ENCODE assay signal across 11 cellular contexts in genomic region chr4:39319678-39320077, GRCh38. TPM values are rescaled to one million over a fixed set of nuclear protein-coding genes. Genes with fewer than 3 reads are reported as not detected.
A peak's percentile ranks its signal among the peaks of the same experiment; 100 is the strongest.
DNase-seq lines count a peak whose midpoint lies in the region; ATAC-seq and TF ChIP-seq lines count a peak whose summit lies in the region.
"Had no signal": no experiment of that assay in that cellular context is flagged by ENCODE, and none has a peak within 500 bp of the region (broad histone marks: within the 10 kb centered on the region; RNA-seq: fewer than 3 reads in every experiment).

No MANE protein-coding gene starts in this region.

- POLR2A ChIA-PET in activated CD4-positive, alpha-beta memory T cell treated with anti-CD3 and anti-CD28 coated beads for 36 hours (lab: Charles Lee) = no interaction called here
- POLR2A ChIA-PET in activated CD4-positive, alpha-beta memory T cell treated with anti-CD3 and anti-CD28 coated beads, Interleukin-2, amount 10 ng/mL, durations not matched to agents 7 days and 5 days (lab: Charles Lee) = no interaction called here
- POLR2A ChIA-PET in SK-N-SH (lab: Yijun Ruan, JAX) = no interaction called here

- no peaks in the 10 kb centered on the region for H3K9me2 ChIP-seq in SK-N-SH

- CTCF ChIA-PET in activated CD4-positive, alpha-beta memory T cell treated with anti-CD3 and anti-CD28 coated beads for 36 hours (lab: Charles Lee) = no interaction called here
- CTCF ChIA-PET in activated CD4-positive, alpha-beta memory T cell treated with anti-CD3 and anti-CD28 coated beads, Interleukin-2, amount 10 ng/mL, durations not matched to agents 7 days and 5 days (lab: Charles Lee) = no interaction called here
- CTCF ChIA-PET in SK-N-SH (lab: Yijun Ruan, JAX) = no interaction called here

- H3K36me3 ChIP-seq in SK-N-SH (replicated peaks in 1 of 2; ENCODE audit: control insufficient read depth in 1 of 2, insufficient read depth in 2 of 2, low read length in 1 of 2) = peaks cover 40 to 45% of the 10 kb centered on the region in 2 experiments
- H3K36me3 ChIP-seq in fibroblast of lung (ENCODE audit: control insufficient read depth, insufficient read depth, low read length) = peaks cover 3% of the 10 kb centered on the region

- no peak overlapping the region for H3K4me3 ChIP-seq in SK-N-SH (ENCODE audit: low read depth in 2 of 2, low read length in 1 of 2)
- no peak overlapping the region for H3K4me3 ChIP-seq in fibroblast of lung (replicated peaks in 1 of 4; ENCODE audit: control extremely low read depth in 1 of 4, insufficient read depth in 1 of 4, low read depth in 3 of 4, low read length in 4 of 4)
- H3K4me3 ChIP-seq: right lobe of liver had no signal

- peak overlapping the region in 1 of 2 experiments; percentile 82; a peak in 2 of 4 replicates for H3K27ac ChIP-seq in SK-N-SH (ENCODE audit: low read depth in 2 of 2, low read length in 1 of 2)
- peak overlapping the region; percentile 14 for H3K27ac ChIP-seq in fibroblast of lung (ENCODE audit: insufficient read depth, low read length)
- H3K27ac ChIP-seq: right lobe of liver had no signal

- TF ChIP-seq EP300 in SK-N-SH (IDR thresholded peaks at IDR 0.05; ENCODE audit: borderline replicate concordance in 1 of 2, low read depth in 1 of 2, low read length in 1 of 2) = peak in 1 of 2 experiments; percentile 59; a peak in 1 of 4 replicates

- H3K27me3 ChIP-seq in SK-N-SH (ENCODE audit: insufficient read depth) = no peaks in the 10 kb centered on the region
- no peaks in the 10 kb centered on the region for H3K27me3 ChIP-seq in fibroblast of lung (ENCODE audit: control insufficient read depth, insufficient read depth, low read length)
- H3K27me3 ChIP-seq: right lobe of liver had no signal

- intact Hi-C loops in activated CD4-positive, alpha-beta memory T cell treated with anti-CD3 and anti-CD28 coated beads for 36 hours (cut with micrococcal nuclease) = no loop called here

- no peaks in the 10 kb centered on the region for H3K27me3 Mint-ChIP-seq in activated CD4-positive, alpha-beta memory T cell treated with anti-CD3 and anti-CD28 coated beads for 36 hours
- no peaks in the 10 kb centered on the region for H3K27me3 Mint-ChIP-seq in activated CD4-positive, alpha-beta memory T cell treated with anti-CD3 and anti-CD28 coated beads, Interleukin-2, amount 10 ng/mL, durations not matched to agents 7 days and 5 days

- no peak for TF ChIP-seq RAD21 in SK-N-SH (IDR thresholded peaks at IDR 0.05; ENCODE audit: low read length)

- WGBS in SK-N-SH (ENCODE audit: low lambda C conversion rate) = 56% methylated on average over 5 of the region's 5 CpGs

- H3K4me3 Mint-ChIP-seq in activated CD4-positive, alpha-beta memory T cell treated with anti-CD3 and anti-CD28 coated beads for 36 hours = no peak overlapping the region
- no peak overlapping the region for H3K4me3 Mint-ChIP-seq in activated CD4-positive, alpha-beta memory T cell treated with anti-CD3 and anti-CD28 coated beads, Interleukin-2, amount 10 ng/mL, durations not matched to agents 7 days and 5 days

- no peak for ATAC-seq in HG03378 (IDR thresholded peaks at IDR 0.05; ENCODE audit: unreplicated experiment)

- H3K36me3 Mint-ChIP-seq in activated CD4-positive, alpha-beta memory T cell treated with anti-CD3 and anti-CD28 coated beads for 36 hours = peaks cover 21% of the 10 kb centered on the region
- H3K36me3 Mint-ChIP-seq in activated CD4-positive, alpha-beta memory T cell treated with anti-CD3 and anti-CD28 coated beads, Interleukin-2, amount 10 ng/mL, durations not matched to agents 7 days and 5 days (ENCODE audit: low read depth) = peaks cover 44% of the 10 kb centered on the region

- H3K9ac ChIP-seq in SK-N-SH = peak overlapping the region; percentile 28; the same call in 1 of the 2 replicates
- H3K9ac ChIP-seq in fibroblast of lung (ENCODE audit: insufficient read depth, low read length) = no peak overlapping the region

- H3K9me3 ChIP-seq in SK-N-SH = no peaks in the 10 kb centered on the region
- H3K9me3 ChIP-seq in fibroblast of lung (ENCODE audit: control insufficient read depth, insufficient read depth, low read depth, low read length) = no peaks in the 10 kb centered on the region
- H3K9me3 ChIP-seq: right lobe of liver had no signal

- peak overlapping the region; percentile 24 for H3K27ac Mint-ChIP-seq in activated CD4-positive, alpha-beta memory T cell treated with anti-CD3 and anti-CD28 coated beads for 36 hours
- no peak overlapping the region for H3K27ac Mint-ChIP-seq in activated CD4-positive, alpha-beta memory T cell treated with anti-CD3 and anti-CD28 coated beads, Interleukin-2, amount 10 ng/mL, durations not matched to agents 7 days and 5 days

- H3K79me2 ChIP-seq in SK-N-SH (ENCODE audit: insufficient read depth) (no peaks in the 10 kb centered on the region; the same call in 1 of the 2 replicates), fibroblast of lung (ENCODE audit: control insufficient read depth, insufficient read depth, low read length) (no peaks in the 10 kb centered on the region)

- peaks cover 17% of the 10 kb centered on the region for H3F3A ChIP-seq in SK-N-SH (replicated peaks; ENCODE audit: insufficient read depth)

- no peaks in the 10 kb centered on the region for H3K9me3 Mint-ChIP-seq in activated CD4-positive, alpha-beta memory T cell treated with anti-CD3 and anti-CD28 coated beads for 36 hours
- H3K9me3 Mint-ChIP-seq in activated CD4-positive, alpha-beta memory T cell treated with anti-CD3 and anti-CD28 coated beads, Interleukin-2, amount 10 ng/mL, durations not matched to agents 7 days and 5 days = no peaks in the 10 kb centered on the region

- peak overlapping the region; percentile 2; the same call in 1 of the 2 replicates for H3K4me2 ChIP-seq in SK-N-SH
- no peak overlapping the region for H3K4me2 ChIP-seq in fibroblast of lung (ENCODE audit: extremely low read depth, insufficient read depth, low read length)

- no peak for DNase-seq in activated CD4-positive, alpha-beta memory T cell treated with anti-CD3 and anti-CD28 coated beads for 36 hours
- no peak for DNase-seq in activated CD4-positive, alpha-beta memory T cell treated with anti-CD3 and anti-CD28 coated beads, Interleukin-2, amount 10 ng/mL, durations not matched to agents 7 days and 5 days
- peak; percentile 4 for DNase-seq in SK-N-SH
- DNase-seq in fibroblast of lung (ENCODE audit: low read depth in 2 of 2) = peak; percentile 82 to 97
- DNase-seq in stromal cell of bone marrow (ENCODE audit: low read depth) = peak; percentile 44
- DNase-seq in iPS-NIHi11 (ENCODE audit: low spot score) = no peak
- DNase-seq in T-helper 1 cell = no peak
- DNase-seq: glutamatergic neuron, NCI-H2081 treated with DMSO at 0.1 percent for 48 hours, right lobe of liver had no signal

- no peaks in the 10 kb centered on the region for H3K4me1 ChIP-seq in SK-N-SH (ENCODE audit: control insufficient read depth in 1 of 2, insufficient read depth in 2 of 2, low read depth in 1 of 2, low read length in 1 of 2)
- H3K4me1 ChIP-seq in fibroblast of lung (ENCODE audit: control insufficient read depth, extremely low read depth, insufficient read depth, low read length) = peaks cover 4% of the 10 kb centered on the region

- H4K20me1 ChIP-seq in SK-N-SH (ENCODE audit: insufficient read depth) = no peaks in the 10 kb centered on the region
- no peaks in the 10 kb centered on the region for H4K20me1 ChIP-seq in fibroblast of lung (ENCODE audit: control insufficient read depth, extremely low read depth, insufficient read depth, low read length)

- H3K4me1 Mint-ChIP-seq in activated CD4-positive, alpha-beta memory T cell treated with anti-CD3 and anti-CD28 coated beads for 36 hours (ENCODE audit: low read depth) = peaks cover 6% of the 10 kb centered on the region
- H3K4me1 Mint-ChIP-seq in activated CD4-positive, alpha-beta memory T cell treated with anti-CD3 and anti-CD28 coated beads, Interleukin-2, amount 10 ng/mL, durations not matched to agents 7 days and 5 days = peaks cover 2% of the 10 kb centered on the region

- H2AFZ ChIP-seq in SK-N-SH (ENCODE audit: low read depth) (no peak overlapping the region), fibroblast of lung (ENCODE audit: low read length) (no peak overlapping the region)

- TF ChIP-seq CTCF in SK-N-SH (IDR thresholded peaks at IDR 0.05) (no peak), fibroblast of lung (conservative IDR thresholded peaks at IDR 0.05 in 1 of 2, IDR thresholded peaks at IDR 0.05 in 1 of 2; ENCODE audit: low read depth in 1 of 2, low read length in 2 of 2) (no peak)

TF ChIP-seq in SK-N-SH, 30 proteins besides CTCF, POLR2A, EP300 and RAD21 (continues in another document):
- TF ChIP-seq RCOR1 (IDR thresholded peaks at IDR 0.05; ENCODE audit: low read length) (no peak), CHD2 (IDR thresholded peaks at IDR 0.05; ENCODE audit: low read length, partially characterized antibody) (no peak), JUND (IDR thresholded peaks at IDR 0.05) (peak; percentile 66), RXRA (IDR thresholded peaks at IDR 0.05; ENCODE audit: borderline replicate concordance, low read depth) (no peak), TCF12 (IDR thresholded peaks at IDR 0.05) (peak; percentile 77), FOSL2 (IDR thresholded peaks at IDR 0.05; ENCODE audit: borderline replicate concordance, low read depth) (peak; percentile 77), ELF1 (IDR thresholded peaks at IDR 0.05) (no peak), NFIC (IDR thresholded peaks at IDR 0.05; ENCODE audit: borderline replicate concordance) (peak; percentile 36; the same call in 1 of the 2 replicates), RFX5 (IDR thresholded peaks at IDR 0.05; ENCODE audit: low read length) (no peak), TAF1 (IDR thresholded peaks at IDR 0.05; ENCODE audit: borderline replicate concordance, low read depth, low read length) (no peak)
- TF ChIP-seq, protein P1, sequence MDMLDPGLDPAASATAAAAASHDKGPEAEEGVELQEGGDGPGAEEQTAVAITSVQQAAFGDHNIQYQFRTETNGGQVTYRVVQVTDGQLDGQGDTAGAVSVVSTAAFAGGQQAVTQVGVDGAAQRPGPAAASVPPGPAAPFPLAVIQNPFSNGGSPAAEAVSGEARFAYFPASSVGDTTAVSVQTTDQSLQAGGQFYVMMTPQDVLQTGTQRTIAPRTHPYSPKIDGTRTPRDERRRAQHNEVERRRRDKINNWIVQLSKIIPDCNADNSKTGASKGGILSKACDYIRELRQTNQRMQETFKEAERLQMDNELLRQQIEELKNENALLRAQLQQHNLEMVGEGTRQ (IDR thresholded peaks at IDR 0.05; ENCODE audit: borderline replicate concordance, low read depth, low read length) = no peak

RNA-seq across cellular contexts. Expression of gene RFC1, which starts 46.5 kb away (rescaled TPM):
- 10 to 100 TPM; 86.7 to 89.4 TPM for total RNA-seq in activated CD4-positive, alpha-beta memory T cell treated with anti-CD3 and anti-CD28 coated beads for 36 hours
- 10 to 100 TPM; 72.2 to 72.6 TPM for total RNA-seq in activated CD4-positive, alpha-beta memory T cell treated with anti-CD3 and anti-CD28 coated beads, Interleukin-2, amount 10 ng/mL, durations not matched to agents 7 days and 5 days
- polyA plus RNA-seq in SK-N-SH (2012; rRNA removed) = 14.9 and 19.2 TPM in 2 replicates
- polyA plus RNA-seq in SK-N-SH (2012; cell fraction: cytosol; rRNA removed) = 17.9 and 19.0 TPM in 2 replicates
- polyA plus RNA-seq in SK-N-SH (2012; cell fraction: nucleus; rRNA removed) = 5.9 and 17.0 TPM in 2 replicates
- 44.4 and 52.4 TPM in 2 replicates for total RNA-seq in fibroblast of lung
- polyA plus RNA-seq in fibroblast of lung = 29.9 and 31.3 TPM in 2 replicates
- polyA plus RNA-seq in fibroblast of lung (2012) = 19.9 and 22.6 TPM in 2 replicates
- polyA minus RNA-seq in fibroblast of lung (ENCODE audit: low replicate concordance) = 6.9 and 20.5 TPM in 2 replicates

Comparison
In these comparisons a context has a peak if more than half of its experiments do, and no peak if none do; other contexts are left out.
1. DNase-seq: peak in SK-N-SH (single experiment), fibroblast of lung (2 of 2) and stromal cell of bone marrow (single experiment); none in activated CD4-positive, alpha-beta memory T cell treated with anti-CD3 and anti-CD28 coated beads for 36 hours (single experiment), activated CD4-positive, alpha-beta memory T cell treated with anti-CD3 and anti-CD28 coated beads, Interleukin-2, amount 10 ng/mL, durations not matched to agents 7 days and 5 days (single experiment), iPS-NIHi11 (single experiment) and T-helper 1 cell (0 of 5).